8 cellular contexts compared by ENCODE assay signal in genomic region chr20:50575869-50576720, GRCh38.
A peak's percentile ranks its signal among the peaks of the same experiment; 100 is the strongest.
DNase-seq lines count a peak whose midpoint lies in the region; ATAC-seq and TF ChIP-seq lines count a peak whose summit lies in the region.

No MANE protein-coding gene starts in this region.

- peaks cover 72% of the 10 kb centered on the region for H3K79me2 ChIP-seq in mammary epithelial cell (ENCODE audit: insufficient read depth, low read length)

- peaks cover 56% of the 10 kb centered on the region for H3K36me3 ChIP-seq in mammary epithelial cell (ENCODE audit: insufficient read depth, low read length)

- no peaks in the 10 kb centered on the region for H3K27me3 ChIP-seq in mammary epithelial cell (ENCODE audit: insufficient read depth, low read length)
- no peaks in the 10 kb centered on the region for H3K27me3 ChIP-seq in layer of hippocampus (ENCODE audit: control insufficient read depth, insufficient read depth, low read length)

- no peaks in the 10 kb centered on the region for H4K20me1 ChIP-seq in mammary epithelial cell (ENCODE audit: insufficient read depth, low read length)

- no peaks in the 10 kb centered on the region for H3K9me3 ChIP-seq in mammary epithelial cell (replicated peaks; ENCODE audit: insufficient read depth, low read length)

- no peak overlapping the region for H2AFZ ChIP-seq in mammary epithelial cell (ENCODE audit: low read depth, low read length)

- peak; percentile 57 to 75 for TF ChIP-seq CTCF in mammary epithelial cell (conservative IDR thresholded peaks at IDR 0.05 in 1 of 2, IDR thresholded peaks at IDR 0.05 in 1 of 2; ENCODE audit: extremely low read depth in 1 of 2, insufficient read depth in 1 of 2, low read depth in 1 of 2, low read length in 2 of 2)

- ATAC-seq in GM19023 (IDR thresholded peaks at IDR 0.05; ENCODE audit: unreplicated experiment), result no peak

- no TSS peak for BruUV-seq in mammary epithelial cell (replicated peaks; lab: Mats Ljungman, UMichigan)

- H3K27ac ChIP-seq in mammary epithelial cell (ENCODE audit: insufficient read depth, low read depth, low read length) (no peak overlapping the region), layer of hippocampus (ENCODE audit: low read depth, low read length) (peak overlapping the region; percentile 25)

- CTCF ChIA-PET in mammary epithelial cell (lab: Charles Lee; ENCODE audit: low non-redundant PET), result no interaction called here

- H3K4me3 ChIP-seq in mammary epithelial cell (replicated peaks in 1 of 3; ENCODE audit: insufficient read depth in 1 of 3, low read depth in 2 of 3, low read length in 3 of 3), result no peak overlapping the region

- DNase-seq in DMS 273 (lab: John Stamatoyannopoulos, UW; ENCODE audit: unreplicated experiment), result peak; percentile 61
- no peak for DNase-seq in DMS 273 treated with DMSO at 0.1 percent for 48 hours (lab: John Stamatoyannopoulos, UW)
- DNase-seq in NCI-H1092 treated with DMSO at 0.1 percent for 48 hours (lab: John Stamatoyannopoulos, UW), result peak; percentile 70
- DNase-seq in activated CD4-positive, CD25-positive, alpha-beta regulatory T cell (lab: John Stamatoyannopoulos, UW), result peak; percentile 35 to 55 (median 50)
- DNase-seq in mammary epithelial cell, result no peak
- DNase-seq in stimulated activated CD4-positive, alpha-beta T cell treated with anti-CD3 and anti-CD28 coated beads, Interleukin-4, amount 100 ng/mL, for 24 hours, result peak; percentile 72

- dilution Hi-C loops in mammary epithelial cell (cut with HindIII; ENCODE audit: low sequenced_read_pairs), result no loop called here

- no peak overlapping the region for H3K4me2 ChIP-seq in mammary epithelial cell (ENCODE audit: insufficient read depth, low read depth, low read length)

- 73% methylated on average over 12 of the region's 12 CpGs for WGBS in mammary epithelial cell (ENCODE audit: low coverage, missing lambda C conversion rate)

- in situ Hi-C loops in mammary epithelial cell (cut with MboI; ENCODE audit: low sequenced_read_pairs in 2 of 2), result loop anchor here (10.0 kb wide), 3 partner anchors 91 to 391 kb away; no protein-coding TSS in a partner anchor

- no peaks in the 10 kb centered on the region for H3K4me1 ChIP-seq in mammary epithelial cell (ENCODE audit: insufficient read depth, low read length)

- intact Hi-C loops in mammary epithelial cell (cut with micrococcal nuclease), result loop anchor here (5.0 kb wide), 1 partner anchor 64 kb away; the partner anchor contains the start of gene PTPN1

- H3K9ac ChIP-seq in mammary epithelial cell (ENCODE audit: insufficient read depth, low read length), result no peak overlapping the region

Comparison
In these comparisons a context has a peak if more than half of its experiments do, and no peak if none do; other contexts are left out.
1. DNase-seq: peak in DMS 273 (single experiment), NCI-H1092 treated with DMSO at 0.1 percent for 48 hours (single experiment), activated CD4-positive, CD25-positive, alpha-beta regulatory T cell (4 of 4) and stimulated activated CD4-positive, alpha-beta T cell treated with anti-CD3 and anti-CD28 coated beads, Interleukin-4, amount 100 ng/mL, for 24 hours (single experiment); none in DMS 273 treated with DMSO at 0.1 percent for 48 hours (single experiment) and mammary epithelial cell (single experiment).